4 cellular contexts compared by ENCODE assay signal in genomic region chr1:229714306-229714705, GRCh38.
"Had no signal": no experiment of that assay in that cellular context is flagged by ENCODE, and none has a peak within 500 bp of the region (broad histone marks: within the 10 kb centered on the region; RNA-seq: fewer than 3 reads in every experiment).

No MANE protein-coding gene starts in this region.

- DNase-seq: KG1 had no signal

- H3K4me2 ChIP-seq: KMS-11 had no signal

- H3K9ac ChIP-seq: KMS-11 had no signal

- H3K27ac ChIP-seq: HL-60, KMS-11 had no signal

- FAIRE-seq: HTR-8/SVneo had no signal
